In genomic region chr1:232191560-232191959, GRCh38 we compare ENCODE assay signal across 28 cellular contexts.
"Had no signal": no experiment of that assay in that cellular context is flagged by ENCODE, and none has a peak within 500 bp of the region (broad histone marks: within the 10 kb centered on the region; RNA-seq: fewer than 3 reads in every experiment).

No MANE protein-coding gene starts in this region.

- H3K4me1 ChIP-seq: colonic mucosa, esophagus muscularis mucosa, foreskin keratinocyte, gastrocnemius medialis, gastroesophageal sphincter, heart left ventricle had no signal

- H3K4me3 Mint-ChIP-seq: dendritic cell treated with granulocyte-macrophage colony-stimulating factor and Interleukin-4, amounts not matched to agents 40 ng/mL and 50 ng/mL, for 4 days; effector memory CD8-positive, alpha-beta T cell; endodermal cell had no signal

- H3K27me3 ChIP-seq: colonic mucosa, esophagus muscularis mucosa, esophagus squamous epithelium, foreskin keratinocyte, gastrocnemius medialis, gastroesophageal sphincter, heart right ventricle had no signal

- H3K27ac Mint-ChIP-seq: dendritic cell treated with granulocyte-macrophage colony-stimulating factor and Interleukin-4, amounts not matched to agents 40 ng/mL and 50 ng/mL, for 4 days; effector memory CD8-positive, alpha-beta T cell; endodermal cell had no signal

- H3K27ac ChIP-seq: colonic mucosa, dorsolateral prefrontal cortex, epithelial cell of prostate, esophagus muscularis mucosa, foreskin keratinocyte, gastrocnemius medialis, gastroesophageal sphincter, heart left ventricle, heart right ventricle had no signal

- H3K36me3 ChIP-seq: colonic mucosa, esophagus muscularis mucosa, esophagus squamous epithelium, gastrocnemius medialis, gastroesophageal sphincter, heart left ventricle, heart right ventricle had no signal

- ATAC-seq: effector memory CD8-positive, alpha-beta T cell; esophagus mucosa; foreskin keratinocyte; gastrocnemius medialis; gastroesophageal sphincter; heart left ventricle; heart right ventricle had no signal

- FAIRE-seq: colon, endometrium, endothelial cell of umbilical vein, frontal cortex had no signal

- DNase-seq: colonic mucosa; cortex of kidney; dermis blood vessel endothelial cell; dorsolateral prefrontal cortex; effector CD4-positive, alpha-beta T cell; effector CD8-positive, alpha-beta T cell; effector memory CD4-positive, alpha-beta T cell; effector memory CD8-positive, alpha-beta T cell; endodermal cell; erythroblast; esophagus squamous epithelium; foreskin fibroblast; foreskin keratinocyte; foreskin melanocyte; gastrocnemius medialis; glutamatergic neuron; head of caudate nucleus; heart left ventricle; heart right ventricle had no signal

- H3K9me3 Mint-ChIP-seq: dendritic cell treated with granulocyte-macrophage colony-stimulating factor and Interleukin-4, amounts not matched to agents 40 ng/mL and 50 ng/mL, for 4 days; effector memory CD8-positive, alpha-beta T cell; endodermal cell had no signal

- H3K9me3 ChIP-seq: colonic mucosa, esophagus muscularis mucosa, esophagus squamous epithelium, gastrocnemius medialis, gastroesophageal sphincter, heart left ventricle had no signal

- H3K4me3 ChIP-seq: colonic mucosa, dorsolateral prefrontal cortex, esophagus muscularis mucosa, esophagus squamous epithelium, gastrocnemius medialis, gastroesophageal sphincter, heart left ventricle, heart right ventricle had no signal
